In genomic region chr2:70123829-70124117, GRCh38 we compare ENCODE assay signal across 8 cellular contexts. TPM values are rescaled to one million over a fixed set of nuclear protein-coding genes. Genes with fewer than 3 reads are reported as not detected.
DNase-seq lines count a peak whose midpoint lies in the region; ATAC-seq and TF ChIP-seq lines count a peak whose summit lies in the region.

No MANE protein-coding gene starts in this region.

- peaks cover 8 to 13% of the 10 kb centered on the region in 2 donors for H3K4me1 ChIP-seq in lung (ENCODE audit: control insufficient read depth in 2 of 2, insufficient read depth in 2 of 2, low read length in 2 of 2)
- H3K4me1 ChIP-seq in tibial artery, result peaks cover 0 to 31% (median 15%) of the 10 kb centered on the region in 4 donors

- intact Hi-C loops in tibial artery (cut with DNase I; ENCODE audit: low total_unique reads), result no loop called here

- H3K9me3 ChIP-seq in lung (ENCODE audit: control insufficient read depth in 2 of 2, insufficient read depth in 1 of 2, low read length in 1 of 2) (no peaks in the 10 kb centered on the region), tibial artery (no peaks in the 10 kb centered on the region)

- no peaks in the 10 kb centered on the region for H3K36me3 ChIP-seq in lung (ENCODE audit: control insufficient read depth in 2 of 2, insufficient read depth in 2 of 2, low read length in 2 of 2)
- no peaks in the 10 kb centered on the region for H3K36me3 ChIP-seq in tibial artery

- H3K27me3 Mint-ChIP-seq in activated CD8-positive, alpha-beta memory T cell treated with anti-CD3 and anti-CD28 coated beads, Interleukin-2, amount 10 ng/mL, durations not matched to agents 7 days and 5 days, result no peaks in the 10 kb centered on the region

- H3K9me3 Mint-ChIP-seq in activated CD8-positive, alpha-beta memory T cell treated with anti-CD3 and anti-CD28 coated beads, Interleukin-2, amount 10 ng/mL, durations not matched to agents 7 days and 5 days (ENCODE audit: low read depth), result no peaks in the 10 kb centered on the region

- H3K4me3 ChIP-seq in astrocyte of the spinal cord (ENCODE audit: low read depth, low read length) (peak overlapping the region; percentile 45), lung (no peak overlapping the region), tibial artery (peak overlapping the region; percentile 59 to 61)

- no peak for DNase-seq in activated CD8-positive, alpha-beta memory T cell treated with anti-CD3 and anti-CD28 coated beads, Interleukin-2, amount 10 ng/mL, durations not matched to agents 7 days and 5 days
- no peak for DNase-seq in activated CD8-positive, alpha-beta memory T cell treated with anti-CD3 and anti-CD28 coated beads for 24 hours
- no peak for DNase-seq in astrocyte of the spinal cord (ENCODE audit: low read depth, low spot score)
- DNase-seq in lung (ENCODE audit: low spot score), result no peak
- no peak for DNase-seq in tibial artery
- DNase-seq in RKO (ENCODE audit: low spot score), result no peak
- DNase-seq in medulla oblongata (ENCODE audit: extremely low spot score), result no peak

- peak overlapping the region; percentile 98 for H3K27ac Mint-ChIP-seq in activated CD8-positive, alpha-beta memory T cell treated with anti-CD3 and anti-CD28 coated beads, Interleukin-2, amount 10 ng/mL, durations not matched to agents 7 days and 5 days

- in situ Hi-C loops in astrocyte of the spinal cord (cut with HindIII; ENCODE audit: low sequenced_read_pairs), result no loop called here

- no peaks in the 10 kb centered on the region for H3K36me3 Mint-ChIP-seq in activated CD8-positive, alpha-beta memory T cell treated with anti-CD3 and anti-CD28 coated beads, Interleukin-2, amount 10 ng/mL, durations not matched to agents 7 days and 5 days

- CTCF ChIA-PET in activated CD8-positive, alpha-beta memory T cell treated with anti-CD3 and anti-CD28 coated beads, Interleukin-2, amount 10 ng/mL, durations not matched to agents 7 days and 5 days (lab: Charles Lee), result interaction anchor here (1.2 to 6.1 kb wide), 11 partner anchors 8 to 399 kb away, joined by 3 to 66 read pairs (median 10); partner anchors contain the start of gene PCBP1

- H3K27me3 ChIP-seq in lung (ENCODE audit: control insufficient read depth, insufficient read depth) (no peaks in the 10 kb centered on the region), tibial artery (no peaks in the 10 kb centered on the region)

- peaks cover 72% of the 10 kb centered on the region for H3K4me1 Mint-ChIP-seq in activated CD8-positive, alpha-beta memory T cell treated with anti-CD3 and anti-CD28 coated beads, Interleukin-2, amount 10 ng/mL, durations not matched to agents 7 days and 5 days

- peak overlapping the region; percentile 78 for H3K4me3 Mint-ChIP-seq in activated CD8-positive, alpha-beta memory T cell treated with anti-CD3 and anti-CD28 coated beads, Interleukin-2, amount 10 ng/mL, durations not matched to agents 7 days and 5 days

- TF ChIP-seq CTCF in astrocyte of the spinal cord (IDR thresholded peaks at IDR 0.05; ENCODE audit: low read depth, low read length), result no peak
- no peak for TF ChIP-seq CTCF in lung (IDR thresholded peaks at IDR 0.05; ENCODE audit: control extremely low read depth, extremely low read depth)
- no peak for TF ChIP-seq CTCF in tibial artery (IDR thresholded peaks at IDR 0.05)

- peak overlapping the region; percentile 100 for H3K27ac ChIP-seq in lung (ENCODE audit: low read depth in 1 of 2, low read length in 1 of 2)
- peak overlapping the region; percentile 98 for H3K27ac ChIP-seq in tibial artery

- ATAC-seq in activated CD8-positive, alpha-beta memory T cell treated with anti-CD3 and anti-CD28 coated beads, Interleukin-2, amount 10 ng/mL, durations not matched to agents 7 days and 5 days, result no peak
- no peak for ATAC-seq in lung (ENCODE audit: insufficient read depth, low FRiP score)
- ATAC-seq in GM19455 (IDR thresholded peaks at IDR 0.05; ENCODE audit: unreplicated experiment), result no peak

- 19 to 22% methylated on average over 11 of the region's 11 CpGs for WGBS in lung, 2 donors

RNA-seq across cellular contexts. Expression of gene PCBP1, which starts 36.5 kb away (rescaled TPM):
- 100 to 1,000 TPM; 429 to 464 TPM for total RNA-seq in activated CD8-positive, alpha-beta memory T cell treated with anti-CD3 and anti-CD28 coated beads, Interleukin-2, amount 10 ng/mL, durations not matched to agents 7 days and 5 days
- total RNA-seq in lung, result 100 to 1,000 TPM; 134 to 326 TPM
- polyA plus RNA-seq in lung, result 100 to 1,000 TPM; 268 to 453 TPM
